Comparison of ENCODE assay signal across 10 cellular contexts in the genomic region with DNA sequence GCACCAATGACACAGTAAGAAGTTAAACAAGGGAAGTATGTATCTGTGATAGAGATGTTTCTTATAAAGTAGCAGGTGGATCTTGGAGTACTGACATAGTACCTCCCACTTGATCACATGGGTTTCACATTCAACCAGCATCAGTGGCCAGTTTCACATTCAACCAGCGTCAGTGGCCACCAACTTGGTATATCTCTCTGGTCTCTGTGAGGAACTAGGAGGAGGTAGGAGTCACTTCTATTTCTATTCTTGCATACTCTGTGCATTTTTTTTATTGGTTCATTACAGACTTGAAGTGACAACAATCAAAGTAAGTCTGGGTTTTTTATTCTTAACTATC.
A peak's percentile ranks its signal among the peaks of the same experiment; 100 is the strongest.
DNase-seq lines count a peak whose midpoint lies in the region; ATAC-seq and TF ChIP-seq lines count a peak whose summit lies in the region.
"Had no signal": no experiment of that assay in that cellular context is flagged by ENCODE, and none has a peak within 500 bp of the region (broad histone marks: within the 10 kb centered on the region; RNA-seq: fewer than 3 reads in every experiment).

No MANE protein-coding gene starts in this region.

- H3K27ac ChIP-seq in SK-N-SH (ENCODE audit: low read depth in 2 of 2, low read length in 1 of 2), result 0 out of 4 replicates have a peak overlapping the region, but pooled peaks of 1 of the 2 experiments have one; percentile 5
- H3K27ac ChIP-seq: hepatocyte had no signal

- peaks cover 0 to 12% of the 10 kb centered on the region in 2 experiments; a peak in 1 of 4 replicates for H3K4me1 ChIP-seq in SK-N-SH (ENCODE audit: control insufficient read depth in 1 of 2, insufficient read depth in 2 of 2, low read depth in 1 of 2, low read length in 1 of 2)

- POLR2A ChIA-PET in SK-N-SH (lab: Yijun Ruan, JAX), result no interaction called here

- H3K4me2 ChIP-seq in SK-N-SH, result no peak overlapping the region
- H3K4me2 ChIP-seq: hepatocyte had no signal

- H4K20me1 ChIP-seq in SK-N-SH (ENCODE audit: insufficient read depth), result no peaks in the 10 kb centered on the region

- H3K4me1 Mint-ChIP-seq in stimulated activated naive B cell treated with anti-CD40 and anti-IgM and Interleukin-4, amounts not matched to agents 10 μg/mL and 1 μg/mL and 100 μg/mL, for 72 hours, result peaks cover 4 to 11% of the 10 kb centered on the region in 2 donors

- H3K9me2 ChIP-seq in SK-N-SH, result no peaks in the 10 kb centered on the region

- 5% methylated on average over 1 of the region's 1 CpG for WGBS in SK-N-SH (ENCODE audit: low lambda C conversion rate)

- no peak overlapping the region for H3K27ac Mint-ChIP-seq in stimulated activated naive B cell treated with anti-CD40 and anti-IgM and Interleukin-4, amounts not matched to agents 10 μg/mL and 1 μg/mL and 100 μg/mL, for 72 hours

- no peaks in the 10 kb centered on the region for H3K27me3 Mint-ChIP-seq in stimulated activated naive B cell treated with anti-CD40 and anti-IgM and Interleukin-4, amounts not matched to agents 10 μg/mL and 1 μg/mL and 100 μg/mL, for 72 hours

- H3K36me3 ChIP-seq in SK-N-SH (replicated peaks in 1 of 2; ENCODE audit: control insufficient read depth in 1 of 2, insufficient read depth in 2 of 2, low read length in 1 of 2), result peaks cover 3 to 7% of the 10 kb centered on the region in 2 experiments

- peaks cover 14 to 16% of the 10 kb centered on the region in 2 donors for H3K36me3 Mint-ChIP-seq in stimulated activated naive B cell treated with anti-CD40 and anti-IgM and Interleukin-4, amounts not matched to agents 10 μg/mL and 1 μg/mL and 100 μg/mL, for 72 hours

- no peaks in the 10 kb centered on the region for H3K9me3 Mint-ChIP-seq in stimulated activated naive B cell treated with anti-CD40 and anti-IgM and Interleukin-4, amounts not matched to agents 10 μg/mL and 1 μg/mL and 100 μg/mL, for 72 hours

- H3K9me3 ChIP-seq in SK-N-SH, result no peaks in the 10 kb centered on the region

- CTCF ChIA-PET in SK-N-SH (lab: Yijun Ruan, JAX), result interaction anchor here (0.8 to 2.2 kb wide), 14 partner anchors 13 to 663 kb away, joined by 3 to 22 read pairs (median 6); no protein-coding TSS in a partner anchor

- peaks cover 8% of the 10 kb centered on the region for H3F3A ChIP-seq in SK-N-SH (replicated peaks; ENCODE audit: insufficient read depth)

- no peak for TF ChIP-seq CTCF in SK-N-SH (IDR thresholded peaks at IDR 0.05)

- H2AFZ ChIP-seq in SK-N-SH (ENCODE audit: low read depth), result no peak overlapping the region
- H2AFZ ChIP-seq: hepatocyte had no signal

- H3K4me3 Mint-ChIP-seq in stimulated activated naive B cell treated with anti-CD40 and anti-IgM and Interleukin-4, amounts not matched to agents 10 μg/mL and 1 μg/mL and 100 μg/mL, for 72 hours, result no peak overlapping the region

- no peaks in the 10 kb centered on the region for H3K27me3 ChIP-seq in SK-N-SH (ENCODE audit: insufficient read depth)
- H3K27me3 ChIP-seq: hepatocyte had no signal

- H3K4me3 ChIP-seq in SK-N-SH (ENCODE audit: low read depth in 2 of 2, low read length in 1 of 2), result no peak overlapping the region
- H3K4me3 ChIP-seq: hepatocyte had no signal

- no peaks in the 10 kb centered on the region for H3K79me2 ChIP-seq in SK-N-SH (ENCODE audit: insufficient read depth)
- H3K79me2 ChIP-seq: hepatocyte had no signal

- TF ChIP-seq EP300 in SK-N-SH (IDR thresholded peaks at IDR 0.05; ENCODE audit: borderline replicate concordance in 1 of 2, low read depth in 1 of 2, low read length in 1 of 2), result no peak

- no peak overlapping the region for H3K9ac ChIP-seq in SK-N-SH

- peak; percentile 3 for DNase-seq in activated naive CD4-positive, alpha-beta T cell treated with Interleukin-2 at 50 U/mL for 16 hours
- no peak for DNase-seq in activated naive CD4-positive, alpha-beta T cell (lab: John Stamatoyannopoulos, UW)
- peak; percentile 1 for DNase-seq in stimulated activated naive B cell treated with anti-CD40 and anti-IgM and Interleukin-4, amounts not matched to agents 10 μg/mL and 1 μg/mL and 100 μg/mL, for 72 hours
- no peak for DNase-seq in effector CD4-positive, alpha-beta T cell
- DNase-seq in SK-N-SH, result no peak
- DNase-seq in NCI-H2029 (lab: John Stamatoyannopoulos, UW), result no peak

- TF ChIP-seq RAD21 in SK-N-SH (IDR thresholded peaks at IDR 0.05; ENCODE audit: low read length), result no peak

- ATAC-seq in HG02623 (IDR thresholded peaks at IDR 0.05; ENCODE audit: unreplicated experiment) (peak; percentile 99), HG03571 (IDR thresholded peaks at IDR 0.05; ENCODE audit: unreplicated experiment) (peak; percentile 99)
- peak; percentile 97 for ATAC-seq in stimulated activated naive B cell treated with anti-CD40 and anti-IgM and Interleukin-4, amounts not matched to agents 10 μg/mL and 1 μg/mL and 100 μg/mL, for 72 hours (replicated peaks)
- ATAC-seq: HCT116 had no signal

TF ChIP-seq in SK-N-SH, 30 proteins besides CTCF, POLR2A, EP300 and RAD21:
- TF ChIP-seq, protein P1, sequence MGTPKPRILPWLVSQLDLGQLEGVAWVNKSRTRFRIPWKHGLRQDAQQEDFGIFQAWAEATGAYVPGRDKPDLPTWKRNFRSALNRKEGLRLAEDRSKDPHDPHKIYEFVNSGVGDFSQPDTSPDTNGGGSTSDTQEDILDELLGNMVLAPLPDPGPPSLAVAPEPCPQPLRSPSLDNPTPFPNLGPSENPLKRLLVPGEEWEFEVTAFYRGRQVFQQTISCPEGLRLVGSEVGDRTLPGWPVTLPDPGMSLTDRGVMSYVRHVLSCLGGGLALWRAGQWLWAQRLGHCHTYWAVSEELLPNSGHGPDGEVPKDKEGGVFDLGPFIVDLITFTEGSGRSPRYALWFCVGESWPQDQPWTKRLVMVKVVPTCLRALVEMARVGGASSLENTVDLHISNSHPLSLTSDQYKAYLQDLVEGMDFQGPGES (IDR thresholded peaks at IDR 0.05; ENCODE audit: low read depth, low read length), result no peak
- TF ChIP-seq FOXJ3 (CRISPR knock-in tag; IDR thresholded peaks at IDR 0.05), result no peak
- TF ChIP-seq MEF2A (IDR thresholded peaks at IDR 0.05; ENCODE audit: borderline replicate concordance, low read depth), result no peak
- TF ChIP-seq NFIC (IDR thresholded peaks at IDR 0.05; ENCODE audit: borderline replicate concordance), result no peak
- TF ChIP-seq JUND (IDR thresholded peaks at IDR 0.05), result no peak
- TF ChIP-seq RCOR1 (IDR thresholded peaks at IDR 0.05; ENCODE audit: low read length), result no peak
- no peak for TF ChIP-seq TEAD4 (IDR thresholded peaks at IDR 0.05; ENCODE audit: borderline replicate concordance, insufficient read depth)
- no peak for TF ChIP-seq FOSL2 (IDR thresholded peaks at IDR 0.05; ENCODE audit: borderline replicate concordance, low read depth)
- TF ChIP-seq, protein P2, sequence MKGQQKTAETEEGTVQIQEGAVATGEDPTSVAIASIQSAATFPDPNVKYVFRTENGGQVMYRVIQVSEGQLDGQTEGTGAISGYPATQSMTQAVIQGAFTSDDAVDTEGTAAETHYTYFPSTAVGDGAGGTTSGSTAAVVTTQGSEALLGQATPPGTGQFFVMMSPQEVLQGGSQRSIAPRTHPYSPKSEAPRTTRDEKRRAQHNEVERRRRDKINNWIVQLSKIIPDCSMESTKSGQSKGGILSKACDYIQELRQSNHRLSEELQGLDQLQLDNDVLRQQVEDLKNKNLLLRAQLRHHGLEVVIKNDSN (IDR thresholded peaks at IDR 0.05; ENCODE audit: borderline replicate concordance, low read depth), result no peak
- no peak for TF ChIP-seq POLR2AphosphoS5 (IDR thresholded peaks at IDR 0.05; ENCODE audit: low read depth, low read length)
- TF ChIP-seq RXRA (IDR thresholded peaks at IDR 0.05; ENCODE audit: borderline replicate concordance, low read depth), result no peak
- TF ChIP-seq, protein P3, sequence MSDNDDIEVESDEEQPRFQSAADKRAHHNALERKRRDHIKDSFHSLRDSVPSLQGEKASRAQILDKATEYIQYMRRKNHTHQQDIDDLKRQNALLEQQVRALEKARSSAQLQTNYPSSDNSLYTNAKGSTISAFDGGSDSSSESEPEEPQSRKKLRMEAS (IDR thresholded peaks at IDR 0.05; ENCODE audit: low read depth), result no peak
- no peak for TF ChIP-seq YY1 (IDR thresholded peaks at IDR 0.05; ENCODE audit: low read depth)
- TF ChIP-seq GATA2 (CRISPR knock-in tag; IDR thresholded peaks at IDR 0.05), result no peak
- no peak for TF ChIP-seq NRF1 (IDR thresholded peaks at IDR 0.05; ENCODE audit: low read depth, low read length)
- TF ChIP-seq, protein P4, sequence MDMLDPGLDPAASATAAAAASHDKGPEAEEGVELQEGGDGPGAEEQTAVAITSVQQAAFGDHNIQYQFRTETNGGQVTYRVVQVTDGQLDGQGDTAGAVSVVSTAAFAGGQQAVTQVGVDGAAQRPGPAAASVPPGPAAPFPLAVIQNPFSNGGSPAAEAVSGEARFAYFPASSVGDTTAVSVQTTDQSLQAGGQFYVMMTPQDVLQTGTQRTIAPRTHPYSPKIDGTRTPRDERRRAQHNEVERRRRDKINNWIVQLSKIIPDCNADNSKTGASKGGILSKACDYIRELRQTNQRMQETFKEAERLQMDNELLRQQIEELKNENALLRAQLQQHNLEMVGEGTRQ (IDR thresholded peaks at IDR 0.05; ENCODE audit: borderline replicate concordance, low read depth, low read length), result no peak
- no peak for TF ChIP-seq GABPA (IDR thresholded peaks at IDR 0.05; ENCODE audit: low read depth)

Comparison
In these comparisons a context has a peak if more than half of its experiments do, and no peak if none do; other contexts are left out.
1. DNase-seq: peak in activated naive CD4-positive, alpha-beta T cell treated with Interleukin-2 at 50 U/mL for 16 hours (single experiment) and stimulated activated naive B cell treated with anti-CD40 and anti-IgM and Interleukin-4, amounts not matched to agents 10 μg/mL and 1 μg/mL and 100 μg/mL, for 72 hours (single experiment); none in activated naive CD4-positive, alpha-beta T cell (0 of 4), effector CD4-positive, alpha-beta T cell (single experiment), SK-N-SH (single experiment) and NCI-H2029 (single experiment).
2. Peak in every context shown above with its lines, with median percentiles within 50 percentile points of each other: ATAC-seq.